25 cellular contexts compared by ENCODE assay signal in the genomic region with DNA sequence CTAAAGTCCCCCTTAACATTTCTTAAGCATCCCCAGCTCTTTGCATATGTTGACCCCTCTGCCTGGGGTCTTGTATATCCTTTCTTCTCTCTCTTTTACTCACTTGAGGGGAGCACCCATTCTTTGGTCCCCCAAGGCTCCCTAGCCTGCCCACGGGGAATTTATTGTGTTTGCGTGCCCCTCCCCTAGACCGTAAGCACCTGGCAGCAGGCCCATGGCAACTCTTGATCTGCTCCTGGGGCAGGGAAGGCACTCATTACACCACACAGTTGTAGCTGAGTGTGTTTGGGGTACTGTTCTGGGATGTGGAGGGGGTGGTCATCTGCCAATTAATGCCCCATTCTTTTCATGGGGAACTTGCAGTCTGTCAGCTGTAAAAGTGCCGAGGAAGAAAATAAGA. TPM values are rescaled to one million over a fixed set of nuclear protein-coding genes. Genes with fewer than 3 reads are reported as not detected.
DNase-seq lines count a peak whose midpoint lies in the region; ATAC-seq and TF ChIP-seq lines count a peak whose summit lies in the region.
"Had no signal": no experiment of that assay in that cellular context is flagged by ENCODE, and none has a peak within 500 bp of the region (broad histone marks: within the 10 kb centered on the region; RNA-seq: fewer than 3 reads in every experiment).

No MANE protein-coding gene starts in this region.

- H3K79me2 ChIP-seq in mesendoderm (ENCODE audit: control insufficient read depth, insufficient read depth, low read length), result no peaks in the 10 kb centered on the region

- no peak overlapping the region for H2BK15ac ChIP-seq in mesendoderm (replicated peaks; ENCODE audit: low read depth)

- H3K36me3 Mint-ChIP-seq in activated CD8-positive, alpha-beta T cell treated with anti-CD3 and anti-CD28 coated beads, Interleukin-2, amount 10 ng/mL, durations not matched to agents 7 days and 5 days (ENCODE audit: low read depth), result no peaks in the 10 kb centered on the region
- H3K36me3 Mint-ChIP-seq in activated CD8-positive, alpha-beta T cell treated with anti-CD3 and anti-CD28 coated beads for 36 hours (ENCODE audit: low read depth), result no peaks in the 10 kb centered on the region
- H3K36me3 Mint-ChIP-seq in stimulated activated effector memory CD8-positive, alpha-beta T cell treated with anti-CD3 and anti-CD28 coated beads, Interleukin-12 subunit alpha, Interleukin-12 subunit beta, amount 100 ng/mL, for 72 hours, result no peaks in the 10 kb centered on the region
- no peaks in the 10 kb centered on the region for H3K36me3 Mint-ChIP-seq in activated T-cell treated with anti-CD3 and anti-CD28 coated beads, Interleukin-2, amount 50 U/mL, for 4 hours (ENCODE audit: insufficient read depth)
- H3K36me3 Mint-ChIP-seq: CD4-positive, CD25-positive, alpha-beta regulatory T cell had no signal

- H2AK5ac ChIP-seq in mesendoderm (ENCODE audit: low read length), result peak overlapping the region; percentile 37

- no peaks in the 10 kb centered on the region for H3K9me3 Mint-ChIP-seq in activated CD8-positive, alpha-beta T cell treated with anti-CD3 and anti-CD28 coated beads, Interleukin-2, amount 10 ng/mL, durations not matched to agents 7 days and 5 days (ENCODE audit: insufficient read depth)
- no peaks in the 10 kb centered on the region for H3K9me3 Mint-ChIP-seq in activated CD8-positive, alpha-beta T cell treated with anti-CD3 and anti-CD28 coated beads for 36 hours
- H3K9me3 Mint-ChIP-seq in stimulated activated effector memory CD8-positive, alpha-beta T cell treated with anti-CD3 and anti-CD28 coated beads, Interleukin-12 subunit alpha, Interleukin-12 subunit beta, amount 100 ng/mL, for 72 hours, result no peaks in the 10 kb centered on the region
- no peaks in the 10 kb centered on the region for H3K9me3 Mint-ChIP-seq in activated T-cell treated with anti-CD3 and anti-CD28 coated beads, Interleukin-2, amount 50 U/mL, for 4 hours
- H3K9me3 Mint-ChIP-seq: CD4-positive, CD25-positive, alpha-beta regulatory T cell had no signal

- peaks cover 18 to 51% (median 46%) of the 10 kb centered on the region in 10 experiments for H3K4me1 ChIP-seq in BLaER1 treated with 17β-estradiol and CSF1 and Interleukin-3, amounts not matched to agents 10 nM and 100 nM
- peaks cover 26% of the 10 kb centered on the region for H3K4me1 ChIP-seq in mesendoderm (ENCODE audit: control insufficient read depth, low read depth, low read length)

- H3K4me3 Mint-ChIP-seq in activated CD8-positive, alpha-beta T cell treated with anti-CD3 and anti-CD28 coated beads, Interleukin-2, amount 10 ng/mL, durations not matched to agents 7 days and 5 days, result no peak overlapping the region
- H3K4me3 Mint-ChIP-seq in activated CD8-positive, alpha-beta T cell treated with anti-CD3 and anti-CD28 coated beads for 36 hours, result no peak overlapping the region
- H3K4me3 Mint-ChIP-seq in stimulated activated effector memory CD8-positive, alpha-beta T cell treated with anti-CD3 and anti-CD28 coated beads, Interleukin-12 subunit alpha, Interleukin-12 subunit beta, amount 100 ng/mL, for 72 hours, result no peak overlapping the region
- no peak overlapping the region for H3K4me3 Mint-ChIP-seq in activated T-cell treated with anti-CD3 and anti-CD28 coated beads, Interleukin-2, amount 50 U/mL, for 4 hours
- H3K4me3 Mint-ChIP-seq: CD4-positive, CD25-positive, alpha-beta regulatory T cell had no signal

- no peak overlapping the region for H2BK5ac ChIP-seq in mesendoderm (ENCODE audit: low read length)

- no peak overlapping the region for H2BK120ac ChIP-seq in mesendoderm (ENCODE audit: low read depth, low read length)

- POLR2A ChIA-PET in activated CD8-positive, alpha-beta T cell treated with anti-CD3 and anti-CD28 coated beads, Interleukin-2, amount 10 ng/mL, durations not matched to agents 7 days and 5 days (lab: Charles Lee), result no interaction called here
- POLR2A ChIA-PET in activated CD8-positive, alpha-beta T cell treated with anti-CD3 and anti-CD28 coated beads for 36 hours (lab: Charles Lee), result no interaction called here

- peaks cover 0 to 5% (median 0%) of the 10 kb centered on the region in 11 experiments; a peak in 3 of 22 replicates for H3K9me3 ChIP-seq in BLaER1 treated with 17β-estradiol and CSF1 and Interleukin-3, amounts not matched to agents 10 nM and 100 nM (replicated peaks in 1 of 11)
- H3K9me3 ChIP-seq: BE2C had no signal

- no peak for DNase-seq in activated CD8-positive, alpha-beta T cell treated with anti-CD3 and anti-CD28 coated beads, Interleukin-2, amount 10 ng/mL, durations not matched to agents 7 days and 5 days
- DNase-seq in activated CD8-positive, alpha-beta T cell treated with anti-CD3 and anti-CD28 coated beads for 36 hours, result no peak
- DNase-seq in mesendoderm, result no peak
- no peak for DNase-seq in stimulated activated effector memory CD8-positive, alpha-beta T cell treated with anti-CD3 and anti-CD28 coated beads, Interleukin-12 subunit alpha, Interleukin-12 subunit beta, amount 100 ng/mL, for 72 hours (ENCODE audit: low spot score in 2 of 2)
- DNase-seq in activated T-cell treated with anti-CD3 and anti-CD28 coated beads, Interleukin-2, amount 50 U/mL, for 4 hours, result no peak
- no peak for DNase-seq in T-helper 2 cell
- no peak for DNase-seq in SIG-M5 (lab: John Stamatoyannopoulos, UW)
- DNase-seq: 8988T; ACHN; BE2C; CD4-positive, CD25-positive, alpha-beta regulatory T cell; DMS153; Karpas-422; NCI-H1092 treated with DMSO at 0.1 percent for 48 hours; NCI-H1436; NCI-H187; NCI-H2081 treated with DMSO at 0.1 percent for 48 hours; NCI-H2171; NCI-H226; NCI-H510A; NCI-H69; Right ventricle myocardium superior; RPMI8226 had no signal

- peaks cover 24% of the 10 kb centered on the region for H3K4me1 Mint-ChIP-seq in activated CD8-positive, alpha-beta T cell treated with anti-CD3 and anti-CD28 coated beads, Interleukin-2, amount 10 ng/mL, durations not matched to agents 7 days and 5 days (ENCODE audit: low read depth)
- peaks cover 21% of the 10 kb centered on the region for H3K4me1 Mint-ChIP-seq in activated CD8-positive, alpha-beta T cell treated with anti-CD3 and anti-CD28 coated beads for 36 hours (ENCODE audit: low read depth)
- H3K4me1 Mint-ChIP-seq in stimulated activated effector memory CD8-positive, alpha-beta T cell treated with anti-CD3 and anti-CD28 coated beads, Interleukin-12 subunit alpha, Interleukin-12 subunit beta, amount 100 ng/mL, for 72 hours, result peaks cover 6% of the 10 kb centered on the region
- peaks cover 8% of the 10 kb centered on the region for H3K4me1 Mint-ChIP-seq in activated T-cell treated with anti-CD3 and anti-CD28 coated beads, Interleukin-2, amount 50 U/mL, for 4 hours (ENCODE audit: low read depth)

- no peaks in the 10 kb centered on the region for H3K27me3 ChIP-seq in BLaER1 treated with 17β-estradiol and CSF1 and Interleukin-3, amounts not matched to agents 10 nM and 100 nM
- H3K27me3 ChIP-seq in mesendoderm (ENCODE audit: insufficient read depth, low read length, poor library complexity), result no peaks in the 10 kb centered on the region
- H3K27me3 ChIP-seq: BE2C had no signal

- H3K9ac ChIP-seq in BLaER1 treated with 17β-estradiol and CSF1 and Interleukin-3, amounts not matched to agents 10 nM and 100 nM, result 0 out of 22 replicates have a peak overlapping the region, but pooled peaks of 2 of the 11 experiments have one; percentile 16 to 24
- no peak overlapping the region for H3K9ac ChIP-seq in mesendoderm (ENCODE audit: low read length)

- H3K79me1 ChIP-seq in mesendoderm (ENCODE audit: low read length), result no peaks in the 10 kb centered on the region

- no CpG with 5 or more reads among the region's 4 CpGs for WGBS in mesendoderm (ENCODE audit: extremely low coverage, insufficient coverage, low lambda C conversion rate)

- ATAC-seq in activated CD8-positive, alpha-beta T cell treated with anti-CD3 and anti-CD28 coated beads, Interleukin-2, amount 10 ng/mL, durations not matched to agents 7 days and 5 days, result no peak
- no peak for ATAC-seq in activated CD8-positive, alpha-beta T cell treated with anti-CD3 and anti-CD28 coated beads for 36 hours
- no peak for ATAC-seq in stimulated activated effector memory CD8-positive, alpha-beta T cell treated with anti-CD3 and anti-CD28 coated beads, Interleukin-12 subunit alpha, Interleukin-12 subunit beta, amount 100 ng/mL, for 72 hours
- no peak for ATAC-seq in activated T-cell treated with anti-CD3 and anti-CD28 coated beads, Interleukin-2, amount 50 U/mL, for 4 hours
- ATAC-seq: HCT116 had no signal

- peak overlapping the region; percentile 38 for H3K4ac ChIP-seq in mesendoderm (ENCODE audit: low read depth, low read length)

- H4K8ac ChIP-seq in mesendoderm (ENCODE audit: low read depth, low read length), result no peak overlapping the region

- intact Hi-C loops in activated CD8-positive, alpha-beta T cell treated with anti-CD3 and anti-CD28 coated beads for 36 hours (cut with micrococcal nuclease), result no loop called here

- TF ChIP-seq CTCF in activated CD8-positive, alpha-beta T cell treated with anti-CD3 and anti-CD28 coated beads for 36 hours (IDR thresholded peaks at IDR 0.05), result no peak

- H3K23ac ChIP-seq in mesendoderm (ENCODE audit: low read length), result no peak overlapping the region

- CTCF ChIA-PET in activated CD8-positive, alpha-beta T cell treated with anti-CD3 and anti-CD28 coated beads, Interleukin-2, amount 10 ng/mL, durations not matched to agents 7 days and 5 days (lab: Charles Lee), result interaction anchor here (1.1 kb wide), 1 partner anchor 177 kb away, joined by 3 read pairs; no protein-coding TSS in a partner anchor
- CTCF ChIA-PET in activated CD8-positive, alpha-beta T cell treated with anti-CD3 and anti-CD28 coated beads for 36 hours (lab: Charles Lee), result no interaction called here

- no peak overlapping the region for H4K5ac ChIP-seq in mesendoderm (ENCODE audit: low read length)

- no peak overlapping the region for H3K18ac ChIP-seq in mesendoderm (ENCODE audit: low read length)

- peak overlapping the region; percentile 55 to 88 (median 78) for H3K4me2 ChIP-seq in BLaER1 treated with 17β-estradiol and CSF1 and Interleukin-3, amounts not matched to agents 10 nM and 100 nM
- no peak overlapping the region for H3K4me2 ChIP-seq in mesendoderm (ENCODE audit: low read length)

- H3K4me3 ChIP-seq in BLaER1 treated with 17β-estradiol and CSF1 and Interleukin-3, amounts not matched to agents 10 nM and 100 nM, result no peak overlapping the region; a peak in 1 of 20 replicates
- no peak overlapping the region for H3K4me3 ChIP-seq in mesendoderm (ENCODE audit: low read length)

- no peaks in the 10 kb centered on the region for H3K36me3 ChIP-seq in BLaER1 treated with 17β-estradiol and CSF1 and Interleukin-3, amounts not matched to agents 10 nM and 100 nM
- no peaks in the 10 kb centered on the region for H3K36me3 ChIP-seq in mesendoderm (ENCODE audit: control insufficient read depth, insufficient read depth, low read length)

- no peaks in the 10 kb centered on the region for H4K20me1 ChIP-seq in BLaER1 treated with 17β-estradiol and CSF1 and Interleukin-3, amounts not matched to agents 10 nM and 100 nM

- peak overlapping the region in 8 of 11 experiments; percentile 8 to 62 (median 40); a peak in 14 of 22 replicates for H3K27ac ChIP-seq in BLaER1 treated with 17β-estradiol and CSF1 and Interleukin-3, amounts not matched to agents 10 nM and 100 nM
- no peak overlapping the region for H3K27ac ChIP-seq in mesendoderm (ENCODE audit: low read depth, low read length)

- peak overlapping the region; percentile 60 for H3K27ac Mint-ChIP-seq in activated CD8-positive, alpha-beta T cell treated with anti-CD3 and anti-CD28 coated beads, Interleukin-2, amount 10 ng/mL, durations not matched to agents 7 days and 5 days
- H3K27ac Mint-ChIP-seq in activated CD8-positive, alpha-beta T cell treated with anti-CD3 and anti-CD28 coated beads for 36 hours, result no peak overlapping the region
- peak overlapping the region; percentile 50 for H3K27ac Mint-ChIP-seq in stimulated activated effector memory CD8-positive, alpha-beta T cell treated with anti-CD3 and anti-CD28 coated beads, Interleukin-12 subunit alpha, Interleukin-12 subunit beta, amount 100 ng/mL, for 72 hours

- H3K56ac ChIP-seq in mesendoderm (ENCODE audit: low read length), result peak overlapping the region; percentile 34

- H3K27me3 Mint-ChIP-seq in activated CD8-positive, alpha-beta T cell treated with anti-CD3 and anti-CD28 coated beads, Interleukin-2, amount 10 ng/mL, durations not matched to agents 7 days and 5 days (ENCODE audit: low read depth), result no peaks in the 10 kb centered on the region
- H3K27me3 Mint-ChIP-seq in activated CD8-positive, alpha-beta T cell treated with anti-CD3 and anti-CD28 coated beads for 36 hours, result no peaks in the 10 kb centered on the region
- H3K27me3 Mint-ChIP-seq in activated T-cell treated with anti-CD3 and anti-CD28 coated beads, Interleukin-2, amount 50 U/mL, for 4 hours (ENCODE audit: low read depth), result no peaks in the 10 kb centered on the region

RNA-seq across cellular contexts. Expression of a gene that starts 27.3 kb away (rescaled TPM):
- total RNA-seq in activated CD8-positive, alpha-beta T cell treated with anti-CD3 and anti-CD28 coated beads, Interleukin-2, amount 10 ng/mL, durations not matched to agents 7 days and 5 days, result 1 to 10 TPM in 1 of 2 experiments, under 1 TPM in 1; 0.97 to 1.2 TPM
- total RNA-seq in activated CD8-positive, alpha-beta T cell treated with anti-CD3 and anti-CD28 coated beads for 36 hours, result under 1 TPM; 0.25 to 0.41 TPM
- polyA plus RNA-seq in mesendoderm (2013, experiment 1 of 2), result 7.8 TPM
- 7.4 TPM for polyA plus RNA-seq in mesendoderm (2013, experiment 2 of 2)
- under 1 TPM; 0.05 to 0.25 (median 0.08) TPM for total RNA-seq in activated T-cell treated with anti-CD3 and anti-CD28 coated beads, Interleukin-2, amount 50 U/mL, for 4 hours
- polyA plus RNA-seq: CD4-positive, CD25-positive, alpha-beta regulatory T cell had no signal
